2 cellular contexts compared by ENCODE assay signal in the genomic region with DNA sequence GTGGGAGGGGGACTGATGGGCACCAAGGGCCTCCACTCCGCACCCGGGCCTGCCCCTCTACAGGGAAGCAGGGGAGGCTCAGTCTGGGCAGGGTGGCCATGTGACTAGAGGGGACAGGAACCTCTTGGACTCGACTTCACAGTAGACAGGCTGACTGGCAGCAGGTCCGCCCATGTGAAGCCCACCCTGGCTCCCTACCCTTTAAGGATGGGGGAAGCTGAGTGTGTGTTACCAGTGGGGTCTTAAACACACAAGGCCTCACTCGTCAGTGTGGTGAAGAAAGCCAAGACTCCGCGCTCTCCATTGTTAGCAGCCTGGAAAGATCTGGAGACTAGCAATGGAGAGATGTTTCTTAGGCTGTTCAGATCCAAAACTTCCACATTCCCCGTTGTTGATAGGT.
TF ChIP-seq lines count a peak whose summit lies in the region.

No MANE protein-coding gene starts in this region.

TF ChIP-seq in HepG2, 621 proteins besides CTCF, POLR2A, EP300 and RAD21:
- no peak for TF ChIP-seq NFKB2 (CRISPR knock-in tag; IDR thresholded peaks at IDR 0.05; ENCODE audit: borderline replicate concordance)
- TF ChIP-seq SRY (CRISPR knock-in tag; IDR thresholded peaks at IDR 0.05), result no peak
- TF ChIP-seq ZNF253 (CRISPR knock-in tag; IDR thresholded peaks at IDR 0.05; ENCODE audit: borderline replicate concordance), result no peak
- TF ChIP-seq ONECUT2 (CRISPR knock-in tag; IDR thresholded peaks at IDR 0.05), result no peak
- TF ChIP-seq SALL2 (CRISPR knock-in tag; IDR thresholded peaks at IDR 0.05), result no peak
- TF ChIP-seq ZKSCAN5 (CRISPR knock-in tag; IDR thresholded peaks at IDR 0.05), result no peak
- TF ChIP-seq MXD4 (CRISPR knock-in tag; IDR thresholded peaks at IDR 0.05), result no peak
- TF ChIP-seq, protein P1, sequence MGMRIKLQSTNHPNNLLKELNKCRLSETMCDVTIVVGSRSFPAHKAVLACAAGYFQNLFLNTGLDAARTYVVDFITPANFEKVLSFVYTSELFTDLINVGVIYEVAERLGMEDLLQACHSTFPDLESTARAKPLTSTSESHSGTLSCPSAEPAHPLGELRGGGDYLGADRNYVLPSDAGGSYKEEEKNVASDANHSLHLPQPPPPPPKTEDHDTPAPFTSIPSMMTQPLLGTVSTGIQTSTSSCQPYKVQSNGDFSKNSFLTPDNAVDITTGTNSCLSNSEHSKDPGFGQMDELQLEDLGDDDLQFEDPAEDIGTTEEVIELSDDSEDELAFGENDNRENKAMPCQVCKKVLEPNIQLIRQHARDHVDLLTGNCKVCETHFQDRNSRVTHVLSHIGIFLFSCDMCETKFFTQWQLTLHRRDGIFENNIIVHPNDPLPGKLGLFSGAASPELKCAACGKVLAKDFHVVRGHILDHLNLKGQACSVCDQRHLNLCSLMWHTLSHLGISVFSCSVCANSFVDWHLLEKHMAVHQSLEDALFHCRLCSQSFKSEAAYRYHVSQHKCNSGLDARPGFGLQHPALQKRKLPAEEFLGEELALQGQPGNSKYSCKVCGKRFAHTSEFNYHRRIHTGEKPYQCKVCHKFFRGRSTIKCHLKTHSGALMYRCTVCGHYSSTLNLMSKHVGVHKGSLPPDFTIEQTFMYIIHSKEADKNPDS (CRISPR knock-in tag; IDR thresholded peaks at IDR 0.05), result no peak
- TF ChIP-seq ZSCAN12 (CRISPR knock-in tag; IDR thresholded peaks at IDR 0.05), result no peak
- TF ChIP-seq POLR2G (IDR thresholded peaks at IDR 0.05; ENCODE audit: low read depth, low read length), result peak; percentile 42; the same call in 1 of the 2 replicates
- TF ChIP-seq BHLHE40 (IDR thresholded peaks at IDR 0.05; ENCODE audit: low read length), result no peak
- TF ChIP-seq ZNF777 (CRISPR knock-in tag; IDR thresholded peaks at IDR 0.05), result no peak
- no peak for TF ChIP-seq ZNF333 (CRISPR knock-in tag; IDR thresholded peaks at IDR 0.05; ENCODE audit: borderline replicate concordance)
- TF ChIP-seq CAMTA2 (CRISPR knock-in tag; IDR thresholded peaks at IDR 0.05; ENCODE audit: borderline replicate concordance), result no peak
- peak; percentile 96 for TF ChIP-seq RBM22 (optimal IDR thresholded peaks at IDR 0.05; ENCODE audit: low read length)
- 0 out of 2 replicates have a peak, but pooled peaks have one; percentile 15 for TF ChIP-seq POLR2AphosphoS5 (IDR thresholded peaks at IDR 0.05; ENCODE audit: low read depth, low read length)
- no peak for TF ChIP-seq KDM6A (CRISPR knock-in tag; IDR thresholded peaks at IDR 0.05; ENCODE audit: low read depth)
- no peak for TF ChIP-seq RBFOX2 (IDR thresholded peaks at IDR 0.05; ENCODE audit: low read depth, low read length)
- no peak for TF ChIP-seq SOX6 (IDR thresholded peaks at IDR 0.05)
- TF ChIP-seq SOX6 (CRISPR knock-in tag; IDR thresholded peaks at IDR 0.05), result no peak
TF ChIP-seq in HepG2: peak in this region for 3.

TF ChIP-seq in K562, 482 proteins besides CTCF, POLR2A, EP300 and RAD21:
- TF ChIP-seq POLR2AphosphoS5 (IDR thresholded peaks at IDR 0.05; ENCODE audit: control insufficient read depth, insufficient read depth, low read depth, low read length), result peak; percentile 45; the same call in 1 of the 2 replicates
- TF ChIP-seq ZNF445 (CRISPR knock-in tag; IDR thresholded peaks at IDR 0.05; ENCODE audit: low read depth), result no peak
